Comparison of ENCODE assay signal across 21 cellular contexts in the genomic region with DNA sequence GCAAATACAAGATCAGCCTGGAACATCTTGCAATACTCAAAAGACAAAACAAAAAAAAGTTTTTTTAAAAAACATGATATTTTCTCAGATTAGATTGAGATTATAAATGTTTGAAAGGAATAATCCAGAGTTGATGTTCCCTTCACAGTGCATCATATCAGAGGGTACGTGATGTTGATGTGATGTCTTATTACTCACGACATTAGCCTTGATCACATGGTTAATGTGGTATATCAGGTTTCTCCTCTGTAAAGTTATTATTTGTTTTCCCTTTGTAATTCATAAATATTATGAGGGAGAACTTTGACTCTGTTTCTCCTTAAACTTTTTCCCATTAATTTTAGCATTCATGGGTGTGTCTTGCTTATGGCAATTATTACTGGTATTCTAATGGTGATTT. TPM values are rescaled to one million over a fixed set of nuclear protein-coding genes. Genes with fewer than 3 reads are reported as not detected.
DNase-seq lines count a peak whose midpoint lies in the region; ATAC-seq, FAIRE-seq and TF ChIP-seq lines count a peak whose summit lies in the region.
"Had no signal": no experiment of that assay in that cellular context is flagged by ENCODE, and none has a peak within 500 bp of the region (broad histone marks: within the 10 kb centered on the region; RNA-seq: fewer than 3 reads in every experiment).

No MANE protein-coding gene starts in this region.

- H4K20me1 ChIP-seq in PC-3 (ENCODE audit: low read length), result no peaks in the 10 kb centered on the region

- no peaks in the 10 kb centered on the region for H3K9me2 ChIP-seq in PC-3 (replicated peaks; ENCODE audit: low read length)
- H3K9me2 ChIP-seq: SK-N-SH had no signal

- ATAC-seq in PC-3, result no peak
- ATAC-seq in psoas muscle, result no peak
- ATAC-seq in HG03457 (IDR thresholded peaks at IDR 0.05; ENCODE audit: unreplicated experiment), result no peak

- no TSS peak for BruUV-seq in PC-3 (replicated peaks; lab: Mats Ljungman, UMichigan)

- H3K9me3 ChIP-seq in PC-3 (ENCODE audit: low read length) (no peaks in the 10 kb centered on the region), psoas muscle (no peaks in the 10 kb centered on the region)
- H3K9me3 ChIP-seq: SK-N-SH had no signal

- intact Hi-C loops in PC-3 (cut with micrococcal nuclease) (loop anchor here (5.0 kb wide), 1 partner anchor 34 kb away; no protein-coding TSS in a partner anchor), psoas muscle (cut with DNase I) (no loop called here)

- POLR2A ChIA-PET in PC-3 (lab: Charles Lee; ENCODE audit: unreplicated experiment), result no interaction called here

- H3K27me3 ChIP-seq in PC-3 (ENCODE audit: low read length) (no peaks in the 10 kb centered on the region), psoas muscle (ENCODE audit: insufficient read depth in 3 of 3, low read length in 2 of 3) (no peaks in the 10 kb centered on the region)

- H3K4me1 ChIP-seq in PC-3 (ENCODE audit: insufficient read depth, low read length) (peaks cover 90% of the 10 kb centered on the region), psoas muscle (peaks cover 40% of the 10 kb centered on the region)

- 58 to 88% (median 65%) methylated on average over 2 of the region's 2 CpGs for WGBS in psoas muscle, 3 donors

- no peak for TF ChIP-seq CTCF in PC-3 (conservative IDR thresholded peaks at IDR 0.05; ENCODE audit: low read depth, low read length)
- TF ChIP-seq CTCF in epithelial cell of esophagus (IDR thresholded peaks at IDR 0.05; ENCODE audit: insufficient read depth, low read depth, low read length, missing control alignments), result no peak
- TF ChIP-seq CTCF in psoas muscle (IDR thresholded peaks at IDR 0.05), result no peak

- no peak for TF ChIP-seq POLR2A in GM12891 (IDR thresholded peaks at IDR 0.05; ENCODE audit: low read depth, low read length)

- CTCF ChIA-PET in PC-3 (lab: Charles Lee), result no interaction called here

- H3K4me2 ChIP-seq in PC-3 (ENCODE audit: low read length), result peak overlapping the region; percentile 51

- peak overlapping the region; percentile 60 for H3K27ac ChIP-seq in PC-3 (ENCODE audit: low read length)
- H3K27ac ChIP-seq in psoas muscle, result peak overlapping the region; percentile 70
- H3K27ac ChIP-seq: RWPE1 had no signal

- no peak for FAIRE-seq in GM12891 (lab: Jason Lieb, UNC)
- FAIRE-seq: G401.6, GM18507 had no signal

- no peak overlapping the region for H2AFZ ChIP-seq in PC-3 (ENCODE audit: low read length)
- H2AFZ ChIP-seq: GM23248 had no signal

- peaks cover 5% of the 10 kb centered on the region for H3F3A ChIP-seq in PC-3 (ENCODE audit: low read length, unreplicated experiment)

- DNase-seq in PC-3 (peak; percentile 53), epithelial cell of esophagus (ENCODE audit: low read depth) (peak; percentile 62), psoas muscle (no peak), midbrain (lab: John Stamatoyannopoulos, UW) (no peak), NK-92 (lab: John Stamatoyannopoulos, UW; ENCODE audit: unreplicated experiment) (no peak), GM12891 (ENCODE audit: insufficient read length, low spot score) (no peak)
- DNase-seq: CD8-positive, alpha-beta memory T cell; H9; KG1; NCI-H1105; NCI-H2029; NCI-H345; NCI-H524 treated with DMSO at 0.1 percent for 48 hours; OCI-M1; SIG-M5; SK-N-SH had no signal

- no peaks in the 10 kb centered on the region for H3K36me3 ChIP-seq in PC-3 (ENCODE audit: low read depth, low read length)
- H3K36me3 ChIP-seq in psoas muscle (ENCODE audit: insufficient read depth in 1 of 2, low read depth in 1 of 2), result no peaks in the 10 kb centered on the region

- H3K9ac ChIP-seq in PC-3 (ENCODE audit: low read length), result no peak overlapping the region
- H3K9ac ChIP-seq: GM23248, SK-N-SH had no signal

- peaks cover 21% of the 10 kb centered on the region; the same call in 1 of the 2 replicates for H3K79me2 ChIP-seq in PC-3 (ENCODE audit: low read length)

- no peak overlapping the region for H3K4me3 ChIP-seq in PC-3 (ENCODE audit: low read length)
- no peak overlapping the region for H3K4me3 ChIP-seq in epithelial cell of esophagus (ENCODE audit: low read length)
- H3K4me3 ChIP-seq in psoas muscle, result no peak overlapping the region
- H3K4me3 ChIP-seq: GM23248 had no signal

TF ChIP-seq in GM12891, 5 proteins besides CTCF, POLR2A, EP300 and RAD21:
- TF ChIP-seq TAF1 (IDR thresholded peaks at IDR 0.05; ENCODE audit: low read depth, low read length), result no peak
- no peak for TF ChIP-seq POU2F2 (IDR thresholded peaks at IDR 0.05; ENCODE audit: low read depth, low read length)
- no peak for TF ChIP-seq POLR2AphosphoS5 (IDR thresholded peaks at IDR 0.05; ENCODE audit: low read depth, low read length)
- no peak for TF ChIP-seq SPI1 (IDR thresholded peaks at IDR 0.05; ENCODE audit: low read depth, low read length)
- TF ChIP-seq PAX5 (IDR thresholded peaks at IDR 0.05; ENCODE audit: insufficient read depth, low read length, severe bottlenecking), result no peak

RNA-seq across cellular contexts. Expression of gene LIMA1, which starts 26.6 kb away (rescaled TPM):
- total RNA-seq in PC-3 (2014; rRNA removed) (45.1 and 58.2 TPM in 2 replicates), psoas muscle (10 to 100 TPM in 3 of 4 donors, 1 to 10 TPM in 1; 8.3 to 25.3 (median 17.5) TPM)
- 1 to 10 TPM; 5.6 to 9.0 (median 8.1) TPM for polyA plus RNA-seq in psoas muscle
- 36.0 TPM for polyA plus RNA-seq in GM12891 (2012; ENCODE audit: low read depth, missing spikeins)

Comparison
In these comparisons a context has a peak if more than half of its experiments do, and no peak if none do; other contexts are left out.
1. DNase-seq: peak in PC-3 (single experiment) and epithelial cell of esophagus (single experiment); none in psoas muscle (0 of 2), midbrain (single experiment), NK-92 (single experiment) and GM12891 (single experiment).